ENCODE assay signal across 20 cellular contexts in the genomic region with DNA sequence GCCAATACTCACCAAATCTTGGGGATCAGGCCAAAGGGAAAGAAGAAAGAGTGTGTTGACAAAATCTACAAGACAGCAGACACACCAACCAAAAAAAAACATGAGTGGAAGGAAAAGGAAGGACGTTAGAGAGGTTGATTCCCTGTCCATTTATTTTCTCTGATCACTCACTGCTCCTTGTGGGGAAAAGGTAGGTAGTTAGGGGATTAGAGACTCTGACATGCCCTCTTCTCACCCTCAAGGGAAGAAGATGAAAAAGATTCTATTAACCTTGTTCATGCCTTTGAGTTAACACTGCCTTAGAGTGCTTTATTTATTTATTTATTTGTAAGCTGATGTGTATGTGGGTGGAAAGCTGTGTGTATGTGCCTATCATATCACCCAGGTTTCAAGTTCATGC.
"Had no signal": no experiment of that assay in that cellular context is flagged by ENCODE, and none has a peak within 500 bp of the region (broad histone marks: within the 10 kb centered on the region; RNA-seq: fewer than 3 reads in every experiment).

A gene (minus strand): TSS at position 101 of the 400 bp plus-strand sequence. CDS start 3,035 bp downstream, outside the sequence.

- H3K4me3 ChIP-seq: coronary artery, dorsolateral prefrontal cortex, esophagus muscularis mucosa, gastrocnemius medialis, heart right ventricle, left lung, lower lobe of right lung, mucosa of descending colon had no signal

- DNase-seq: dermis blood vessel endothelial cell; dorsolateral prefrontal cortex; effector CD4-positive, alpha-beta T cell; effector memory CD4-positive, alpha-beta T cell; foreskin keratinocyte; gastrocnemius medialis; glutamatergic neuron; head of caudate nucleus; heart right ventricle; hippocampal formation; left cardiac atrium; left lung; left ventricle myocardium superior; lower lobe of right lung; mesenchymal stem cell; mucosa of descending colon; naive B cell; naive thymus-derived CD8-positive, alpha-beta T cell had no signal

- H3K27ac ChIP-seq: coronary artery, dorsolateral prefrontal cortex, esophagus muscularis mucosa, foreskin keratinocyte, gastrocnemius medialis, heart right ventricle, left lung, lower lobe of right lung had no signal

- H3K27me3 ChIP-seq: esophagus muscularis mucosa, foreskin keratinocyte, gastrocnemius medialis, heart right ventricle, left lung had no signal

- H3K9me3 ChIP-seq: esophagus muscularis mucosa, gastrocnemius medialis, heart right ventricle, left lung, lower lobe of right lung, mucosa of descending colon had no signal

- H3K4me1 ChIP-seq: esophagus muscularis mucosa, gastrocnemius medialis, heart right ventricle, left lung, lower lobe of right lung had no signal

- H3K36me3 ChIP-seq: esophagus muscularis mucosa, gastrocnemius medialis, heart right ventricle, left lung, lower lobe of right lung had no signal

- ATAC-seq: foreskin keratinocyte; gastrocnemius medialis; heart right ventricle; left cardiac atrium; left lung; left ventricle myocardium superior; lower lobe of right lung; mucosa of descending colon; naive thymus-derived CD8-positive, alpha-beta T cell had no signal
